ENCODE assay signal across 1 cellular context in the genomic region with DNA sequence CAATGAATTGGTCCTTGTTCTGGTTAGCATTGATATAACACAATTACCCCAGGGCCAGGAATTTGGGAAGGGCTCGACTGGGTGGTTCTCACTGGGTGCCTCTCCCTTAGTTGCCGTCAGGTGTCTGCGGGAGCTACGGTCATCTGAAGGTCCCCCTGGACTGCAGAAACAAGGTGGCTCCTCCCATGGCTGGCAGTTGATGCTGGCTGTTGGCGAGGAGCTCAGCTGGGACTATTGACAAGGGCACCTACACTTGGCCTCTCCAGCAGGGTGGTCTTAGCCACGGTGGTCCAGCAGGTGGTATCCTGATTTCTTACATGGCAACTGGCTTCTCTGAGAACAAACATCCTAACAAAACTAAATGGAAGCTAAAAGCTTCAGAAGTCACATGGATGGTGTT.
TF ChIP-seq lines count a peak whose summit lies in the region.

No MANE protein-coding gene starts in this region.

TF ChIP-seq in WTC11, 78 proteins besides CTCF, POLR2A, EP300 and RAD21 (continued from another document):
- TF ChIP-seq, protein P1, sequence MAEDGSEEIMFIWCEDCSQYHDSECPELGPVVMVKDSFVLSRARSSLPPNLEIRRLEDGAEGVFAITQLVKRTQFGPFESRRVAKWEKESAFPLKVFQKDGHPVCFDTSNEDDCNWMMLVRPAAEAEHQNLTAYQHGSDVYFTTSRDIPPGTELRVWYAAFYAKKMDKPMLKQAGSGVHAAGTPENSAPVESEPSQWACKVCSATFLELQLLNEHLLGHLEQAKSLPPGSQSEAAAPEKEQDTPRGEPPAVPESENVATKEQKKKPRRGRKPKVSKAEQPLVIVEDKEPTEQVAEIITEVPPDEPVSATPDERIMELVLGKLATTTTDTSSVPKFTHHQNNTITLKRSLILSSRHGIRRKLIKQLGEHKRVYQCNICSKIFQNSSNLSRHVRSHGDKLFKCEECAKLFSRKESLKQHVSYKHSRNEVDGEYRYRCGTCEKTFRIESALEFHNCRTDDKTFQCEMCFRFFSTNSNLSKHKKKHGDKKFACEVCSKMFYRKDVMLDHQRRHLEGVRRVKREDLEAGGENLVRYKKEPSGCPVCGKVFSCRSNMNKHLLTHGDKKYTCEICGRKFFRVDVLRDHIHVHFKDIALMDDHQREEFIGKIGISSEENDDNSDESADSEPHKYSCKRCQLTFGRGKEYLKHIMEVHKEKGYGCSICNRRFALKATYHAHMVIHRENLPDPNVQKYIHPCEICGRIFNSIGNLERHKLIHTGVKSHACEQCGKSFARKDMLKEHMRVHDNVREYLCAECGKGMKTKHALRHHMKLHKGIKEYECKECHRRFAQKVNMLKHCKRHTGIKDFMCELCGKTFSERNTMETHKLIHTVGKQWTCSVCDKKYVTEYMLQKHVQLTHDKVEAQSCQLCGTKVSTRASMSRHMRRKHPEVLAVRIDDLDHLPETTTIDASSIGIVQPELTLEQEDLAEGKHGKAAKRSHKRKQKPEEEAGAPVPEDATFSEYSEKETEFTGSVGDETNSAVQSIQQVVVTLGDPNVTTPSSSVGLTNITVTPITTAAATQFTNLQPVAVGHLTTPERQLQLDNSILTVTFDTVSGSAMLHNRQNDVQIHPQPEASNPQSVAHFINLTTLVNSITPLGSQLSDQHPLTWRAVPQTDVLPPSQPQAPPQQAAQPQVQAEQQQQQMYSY (CRISPR knock-in tag; IDR thresholded peaks at IDR 0.05) = no peak
- TF ChIP-seq, protein P2, sequence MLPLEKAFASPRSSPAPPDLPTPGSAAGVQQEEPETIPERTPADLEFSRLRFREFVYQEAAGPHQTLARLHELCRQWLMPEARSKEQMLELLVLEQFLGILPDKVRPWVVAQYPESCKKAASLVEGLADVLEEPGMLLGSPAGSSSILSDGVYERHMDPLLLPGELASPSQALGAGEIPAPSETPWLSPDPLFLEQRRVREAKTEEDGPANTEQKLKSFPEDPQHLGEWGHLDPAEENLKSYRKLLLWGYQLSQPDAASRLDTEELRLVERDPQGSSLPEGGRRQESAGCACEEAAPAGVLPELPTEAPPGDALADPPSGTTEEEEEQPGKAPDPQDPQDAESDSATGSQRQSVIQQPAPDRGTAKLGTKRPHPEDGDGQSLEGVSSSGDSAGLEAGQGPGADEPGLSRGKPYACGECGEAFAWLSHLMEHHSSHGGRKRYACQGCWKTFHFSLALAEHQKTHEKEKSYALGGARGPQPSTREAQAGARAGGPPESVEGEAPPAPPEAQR (CRISPR knock-in tag; IDR thresholded peaks at IDR 0.05) = no peak
- TF ChIP-seq ZNF263 (CRISPR knock-in tag; IDR thresholded peaks at IDR 0.05; ENCODE audit: low read depth) = no peak
